32 cellular contexts compared by ENCODE assay signal in the genomic region with DNA sequence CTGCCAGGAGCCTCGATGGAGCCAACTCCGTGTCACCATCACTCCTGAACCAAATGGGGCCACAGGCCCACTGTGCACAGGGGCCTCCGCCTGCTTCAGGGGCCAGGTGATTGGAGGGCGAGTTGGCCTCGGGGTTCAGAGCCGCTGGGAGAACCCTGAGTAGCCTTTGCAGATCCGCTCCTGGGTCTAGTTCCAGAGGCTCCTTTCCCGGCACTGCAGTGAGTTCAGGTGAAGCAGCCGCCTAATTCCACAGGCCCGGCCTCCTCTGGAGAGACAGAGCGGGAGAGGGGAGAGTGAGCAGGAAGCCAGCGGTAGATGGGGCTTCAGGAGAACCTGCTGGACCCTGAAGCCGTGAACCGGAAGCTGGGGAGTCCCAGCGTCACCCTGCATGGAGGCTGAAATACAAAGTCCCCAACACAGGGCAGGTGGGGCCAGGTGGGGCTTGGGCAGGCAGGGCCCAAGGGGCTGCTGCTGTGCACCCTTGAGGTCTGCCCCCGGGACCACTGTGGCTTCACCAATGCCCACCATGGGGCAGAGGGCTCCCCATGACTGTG. TPM values are rescaled to one million over a fixed set of nuclear protein-coding genes. Genes with fewer than 3 reads are reported as not detected.
"Had no signal": no experiment of that assay in that cellular context is flagged by ENCODE, and none has a peak within 500 bp of the region (broad histone marks: within the 10 kb centered on the region; RNA-seq: fewer than 3 reads in every experiment).

No MANE protein-coding gene starts in this region.

- H3K27ac Mint-ChIP-seq: activated CD4-positive, alpha-beta T cell treated with anti-CD3 and anti-CD28 coated beads for 36 hours; activated naive CD8-positive, alpha-beta T cell treated with anti-CD3 and anti-CD28 coated beads, Interleukin-2, amount 10 ng/mL, durations not matched to agents 7 days and 5 days; activated T-cell treated with anti-CD3 and anti-CD28 coated beads, Interleukin-2, amount 50 U/mL, for 24 hours; activated T-helper 17 cell treated with anti-CD3 and anti-CD28 coated beads, Interleukin-2, amount 50 U/mL, for 72 hours; effector memory CD8-positive, alpha-beta T cell; neural progenitor cell; T-cell; T-helper 2 cell treated with Interferon-gamma antibody and Interleukin-4, amounts not matched to agents 5 μg/mL and 100 μg/mL, for 36 hours had no signal

- H3K36me3 Mint-ChIP-seq: activated naive CD8-positive, alpha-beta T cell treated with anti-CD3 and anti-CD28 coated beads, Interleukin-2, amount 10 ng/mL, durations not matched to agents 7 days and 5 days had no signal

- DNase-seq: activated CD4-positive, alpha-beta T cell treated with anti-CD3 and anti-CD28 coated beads for 36 hours; activated CD4-positive, alpha-beta T cell treated with anti-CD3 and anti-CD28 coated beads, Interleukin-2, amount 50 U/mL, for 4 hours; activated CD8-positive, alpha-beta memory T cell treated with anti-CD3 and anti-CD28 coated beads for 24 hours; activated CD8-positive, alpha-beta memory T cell treated with anti-CD3 and anti-CD28 coated beads, Interleukin-2, amount 50 U/mL, for 4 hours; activated naive CD4-positive, alpha-beta T cell; activated naive CD8-positive, alpha-beta T cell treated with anti-CD3 and anti-CD28 coated beads, Interleukin-2, amount 10 ng/mL, durations not matched to agents 7 days and 5 days; activated T-cell treated with anti-CD3 and anti-CD28 coated beads, Interleukin-2, amount 50 U/mL, for 24 hours; amniotic stem cell; effector memory CD8-positive, alpha-beta T cell; esophagus squamous epithelium; gastrocnemius medialis; head of caudate nucleus; hypothalamus; mesendoderm; ovary; psoas muscle; stimulated activated CD4-positive, alpha-beta T cell treated with anti-CD3 and anti-CD28 coated beads, Interleukin-12 subunit alpha, Interleukin-12 subunit beta, amount 100 ng/mL, for 4 hours; T-cell; transverse colon had no signal

- H2AFZ ChIP-seq: neural progenitor cell had no signal

- H3K4me3 Mint-ChIP-seq: activated CD4-positive, alpha-beta T cell treated with anti-CD3 and anti-CD28 coated beads for 36 hours; activated naive CD8-positive, alpha-beta T cell treated with anti-CD3 and anti-CD28 coated beads, Interleukin-2, amount 10 ng/mL, durations not matched to agents 7 days and 5 days; activated T-cell treated with anti-CD3 and anti-CD28 coated beads, Interleukin-2, amount 50 U/mL, for 24 hours; activated T-helper 17 cell treated with anti-CD3 and anti-CD28 coated beads, Interleukin-2, amount 50 U/mL, for 72 hours; central memory CD8-positive, alpha-beta T cell; effector memory CD8-positive, alpha-beta T cell; neural progenitor cell; T-cell; T-helper 2 cell treated with Interferon-gamma antibody and Interleukin-4, amounts not matched to agents 5 μg/mL and 100 μg/mL, for 36 hours had no signal

- H3K9me3 ChIP-seq: breast epithelium, esophagus squamous epithelium, gastrocnemius medialis, mucosa of descending colon, ovary, psoas muscle, right atrium auricular region, transverse colon had no signal

- H3K27me3 Mint-ChIP-seq: activated CD4-positive, alpha-beta T cell treated with anti-CD3 and anti-CD28 coated beads for 36 hours; activated naive CD8-positive, alpha-beta T cell treated with anti-CD3 and anti-CD28 coated beads, Interleukin-2, amount 10 ng/mL, durations not matched to agents 7 days and 5 days; activated T-cell treated with anti-CD3 and anti-CD28 coated beads, Interleukin-2, amount 50 U/mL, for 24 hours; activated T-helper 17 cell treated with anti-CD3 and anti-CD28 coated beads, Interleukin-2, amount 50 U/mL, for 72 hours; central memory CD8-positive, alpha-beta T cell; effector memory CD8-positive, alpha-beta T cell; T-cell had no signal

- H3K4me1 ChIP-seq: breast epithelium, gastrocnemius medialis, neural progenitor cell, psoas muscle had no signal

- H3K27me3 ChIP-seq: breast epithelium, esophagus squamous epithelium, gastrocnemius medialis, neural progenitor cell, ovary, right atrium auricular region, transverse colon had no signal

- H3K4me1 Mint-ChIP-seq: activated CD4-positive, alpha-beta T cell treated with anti-CD3 and anti-CD28 coated beads for 36 hours; activated naive CD8-positive, alpha-beta T cell treated with anti-CD3 and anti-CD28 coated beads, Interleukin-2, amount 10 ng/mL, durations not matched to agents 7 days and 5 days; activated T-helper 17 cell treated with anti-CD3 and anti-CD28 coated beads, Interleukin-2, amount 50 U/mL, for 72 hours had no signal

- H3K4me2 ChIP-seq: neural progenitor cell had no signal

- FAIRE-seq: colon, urothelium cell line had no signal

- H3K36me3 ChIP-seq: breast epithelium, neural progenitor cell, ovary, transverse colon had no signal

- H3K4me3 ChIP-seq: breast epithelium, esophagus squamous epithelium, gastrocnemius medialis, mucosa of descending colon, neural progenitor cell, ovary, psoas muscle, right atrium auricular region, transverse colon had no signal

- H3K9me3 Mint-ChIP-seq: activated naive CD8-positive, alpha-beta T cell treated with anti-CD3 and anti-CD28 coated beads, Interleukin-2, amount 10 ng/mL, durations not matched to agents 7 days and 5 days; activated T-cell treated with anti-CD3 and anti-CD28 coated beads, Interleukin-2, amount 50 U/mL, for 24 hours; activated T-helper 17 cell treated with anti-CD3 and anti-CD28 coated beads, Interleukin-2, amount 50 U/mL, for 72 hours; central memory CD8-positive, alpha-beta T cell; effector memory CD8-positive, alpha-beta T cell; neural progenitor cell; T-cell; T-helper 2 cell treated with Interferon-gamma antibody and Interleukin-4, amounts not matched to agents 5 μg/mL and 100 μg/mL, for 36 hours had no signal

- H3K27ac ChIP-seq: gastrocnemius medialis, neural progenitor cell, ovary, psoas muscle, right atrium auricular region, transverse colon, VCaP had no signal

- ATAC-seq: activated CD4-positive, alpha-beta T cell treated with anti-CD3 and anti-CD28 coated beads for 36 hours; activated T-helper 17 cell treated with anti-CD3 and anti-CD28 coated beads, Interleukin-2, amount 50 U/mL, for 72 hours; effector memory CD8-positive, alpha-beta T cell; gastrocnemius medialis; mucosa of descending colon; T-cell had no signal

- H3K9ac ChIP-seq: neural progenitor cell had no signal

RNA-seq across cellular contexts. Expression of gene DRD4, which starts 22.5 kb away (rescaled TPM):
- total RNA-seq: gastrocnemius medialis, right atrium auricular region, temporal lobe, transverse colon had no signal

RNA-seq across cellular contexts. Expression of gene SCT, which starts 32.6 kb away (rescaled TPM):
- total RNA-seq: activated CD4-positive, alpha-beta T cell treated with anti-CD3 and anti-CD28 coated beads for 36 hours; activated naive CD8-positive, alpha-beta T cell treated with anti-CD3 and anti-CD28 coated beads, Interleukin-2, amount 10 ng/mL, durations not matched to agents 7 days and 5 days; activated T-helper 17 cell treated with anti-CD3 and anti-CD28 coated beads, Interleukin-2, amount 50 U/mL, for 72 hours; breast epithelium; dermis microvascular lymphatic vessel endothelial cell; gastrocnemius medialis; lower leg skin; ovary; right atrium auricular region; T-cell; temporal lobe; transverse colon had no signal

RNA-seq across cellular contexts. Expression of gene CDHR5, which starts 34.9 kb away (rescaled TPM):
- total RNA-seq: activated CD4-positive, alpha-beta T cell treated with anti-CD3 and anti-CD28 coated beads for 36 hours; activated naive CD8-positive, alpha-beta T cell treated with anti-CD3 and anti-CD28 coated beads, Interleukin-2, amount 10 ng/mL, durations not matched to agents 7 days and 5 days; activated T-helper 17 cell treated with anti-CD3 and anti-CD28 coated beads, Interleukin-2, amount 50 U/mL, for 72 hours; dermis microvascular lymphatic vessel endothelial cell; esophagus squamous epithelium; lower leg skin; right atrium auricular region; temporal lobe had no signal
